In genomic region chr12:131895640-131896079, GRCh38 we compare ENCODE assay signal across 8 cellular contexts. TPM values are rescaled to one million over a fixed set of nuclear protein-coding genes. Genes with fewer than 3 reads are reported as not detected.
DNase-seq lines count a peak whose midpoint lies in the region; ATAC-seq and TF ChIP-seq lines count a peak whose summit lies in the region.

No MANE protein-coding gene starts in this region.

- H3F3A ChIP-seq in Loucy (ENCODE audit: low read depth) = no peaks in the 10 kb centered on the region; the same call in 1 of the 2 replicates

- H4K20me1 ChIP-seq in Loucy (ENCODE audit: insufficient read depth, low read length, poor library complexity, severe bottlenecking) = peaks cover 28% of the 10 kb centered on the region

- TF ChIP-seq CTCF in heart left ventricle (IDR thresholded peaks at IDR 0.05) = no peak
- TF ChIP-seq CTCF in Loucy (conservative IDR thresholded peaks at IDR 0.05; ENCODE audit: low read length) = no peak

- DNase-seq in heart left ventricle = no peak
- no peak for DNase-seq in Right ventricle myocardium inferior (ENCODE audit: missing footprints)
- DNase-seq in central memory CD8-positive, alpha-beta T cell (ENCODE audit: low spot score in 2 of 2) = no peak
- DNase-seq in naive thymus-derived CD4-positive, alpha-beta T cell = peak in 6 of 9 donors; percentile 39 to 52 (median 42)
- no peak for DNase-seq in LoVo (ENCODE audit: low spot score)
- DNase-seq in H4 (ENCODE audit: low spot score) = no peak

- H3K9me3 ChIP-seq in heart left ventricle = no peaks in the 10 kb centered on the region
- H3K9me3 ChIP-seq in Loucy (ENCODE audit: insufficient read depth, low read depth, low read length) = no peaks in the 10 kb centered on the region
- no peaks in the 10 kb centered on the region for H3K9me3 ChIP-seq in naive thymus-derived CD4-positive, alpha-beta T cell (ENCODE audit: control insufficient read depth in 2 of 3, low read length in 3 of 3)

- peak overlapping the region; percentile 96 to 100 (median 98) for H3K27ac ChIP-seq in heart left ventricle
- H3K27ac ChIP-seq in naive thymus-derived CD4-positive, alpha-beta T cell (ENCODE audit: low read depth, low read length) = peak overlapping the region; percentile 67

- no peak overlapping the region for H2AFZ ChIP-seq in Loucy (ENCODE audit: low read length)

- POLR2A ChIA-PET in naive thymus-derived CD4-positive, alpha-beta T cell (lab: Charles Lee) = interaction anchor here (1.8 kb wide), 1 partner anchor 34 kb away, joined by 7 read pairs; no protein-coding TSS in a partner anchor

- H3K4me3 Mint-ChIP-seq in central memory CD8-positive, alpha-beta T cell = peak overlapping the region; percentile 84
- H3K4me3 Mint-ChIP-seq in naive thymus-derived CD4-positive, alpha-beta T cell = peak overlapping the region; percentile 86 to 94 (median 92)

- H3K9me3 Mint-ChIP-seq in central memory CD8-positive, alpha-beta T cell = no peaks in the 10 kb centered on the region
- peaks cover 0 to 4% (median 0%) of the 10 kb centered on the region in 11 donors for H3K9me3 Mint-ChIP-seq in naive thymus-derived CD4-positive, alpha-beta T cell

- CTCF ChIA-PET in naive thymus-derived CD4-positive, alpha-beta T cell (lab: Charles Lee) = no interaction called here

- H3K27ac Mint-ChIP-seq in central memory CD8-positive, alpha-beta T cell (ENCODE audit: low read depth) = peak overlapping the region; percentile 76
- H3K27ac Mint-ChIP-seq in naive thymus-derived CD4-positive, alpha-beta T cell = peak overlapping the region; percentile 68 to 94 (median 85)

- no peaks in the 10 kb centered on the region for H3K27me3 Mint-ChIP-seq in central memory CD8-positive, alpha-beta T cell
- no peaks in the 10 kb centered on the region for H3K27me3 Mint-ChIP-seq in naive thymus-derived CD4-positive, alpha-beta T cell

- peaks cover 41% of the 10 kb centered on the region for H3K79me2 ChIP-seq in Loucy (ENCODE audit: insufficient read depth, low read length)

- TF ChIP-seq POLR2A in heart left ventricle (IDR thresholded peaks at IDR 0.05) = no peak

- H3K9ac ChIP-seq in Loucy (ENCODE audit: low read depth, low read length, poor library complexity, severe bottlenecking) = peak overlapping the region; percentile 80

- ATAC-seq in heart left ventricle (no peak), Right ventricle myocardium inferior (no peak), HG03039 (IDR thresholded peaks at IDR 0.05; ENCODE audit: unreplicated experiment) (no peak)
- peak; percentile 24 for ATAC-seq in central memory CD8-positive, alpha-beta T cell (replicated peaks; ENCODE audit: extremely low read depth, poor library complexity, severe bottlenecking)
- no peak for ATAC-seq in naive thymus-derived CD4-positive, alpha-beta T cell

- intact Hi-C loops in heart left ventricle (cut with DNase I) = loop anchor here in 6 of 10 donors (2.0 kb wide), 2 partner anchors 33 to 53 kb away; partner anchors contain the start of genes PUS1 (in 5 of the 6) and EP400 (in 1 of the 6)
- intact Hi-C loops in Right ventricle myocardium inferior (cut with DNase I) = loop anchor here (1.0 to 2.0 kb wide), 2 partner anchors 17 to 33 kb away; no protein-coding TSS in a partner anchor
- intact Hi-C loops in naive thymus-derived CD4-positive, alpha-beta T cell (cut with micrococcal nuclease) = loop anchor here (1.0 to 10.0 kb wide), 9 partner anchors 34 to 1021 kb away; partner anchors contain the start of genes RAN (in 2 of the 2), SFSWAP (in 2 of the 2) and PUS1 (in 1 of the 2)

- H3K36me3 ChIP-seq in heart left ventricle (peaks cover 0 to 29% (median 3%) of the 10 kb centered on the region in 9 donors), Loucy (ENCODE audit: insufficient read depth, low read length) (no peaks in the 10 kb centered on the region)
- no peaks in the 10 kb centered on the region for H3K36me3 ChIP-seq in naive thymus-derived CD4-positive, alpha-beta T cell (ENCODE audit: control insufficient read depth in 2 of 3, insufficient read depth in 3 of 3, low read length in 3 of 3)

- peaks cover 0 to 51% (median 29%) of the 10 kb centered on the region in 12 donors for H3K4me1 ChIP-seq in heart left ventricle
- peaks cover 18% of the 10 kb centered on the region for H3K4me1 ChIP-seq in Loucy (ENCODE audit: insufficient read depth, low read length, poor library complexity, severe bottlenecking)
- H3K4me1 ChIP-seq in naive thymus-derived CD4-positive, alpha-beta T cell (ENCODE audit: control insufficient read depth in 2 of 2, insufficient read depth in 2 of 2, low read length in 2 of 2) = peaks cover 0 to 12% of the 10 kb centered on the region in 2 donors

- H3K9me2 ChIP-seq in Loucy (replicated peaks; ENCODE audit: low read depth, low read length) = no peaks in the 10 kb centered on the region

- H3K4me2 ChIP-seq in Loucy (ENCODE audit: low read depth, low read length, poor library complexity, severe bottlenecking) = peak overlapping the region; percentile 96

- no peaks in the 10 kb centered on the region for H3K27me3 ChIP-seq in heart left ventricle
- H3K27me3 ChIP-seq in Loucy (ENCODE audit: insufficient read depth, low read length, poor library complexity, severe bottlenecking) = no peaks in the 10 kb centered on the region
- H3K27me3 ChIP-seq in naive thymus-derived CD4-positive, alpha-beta T cell (ENCODE audit: control insufficient read depth in 2 of 2, insufficient read depth in 2 of 2, low read length in 2 of 2) = no peaks in the 10 kb centered on the region

- H3K36me3 Mint-ChIP-seq in central memory CD8-positive, alpha-beta T cell (ENCODE audit: insufficient read depth) = peaks cover 6% of the 10 kb centered on the region
- H3K36me3 Mint-ChIP-seq in naive thymus-derived CD4-positive, alpha-beta T cell = no peaks in the 10 kb centered on the region

- H3K4me3 ChIP-seq in heart left ventricle = peak overlapping the region; percentile 36 to 84 (median 64)
- peak overlapping the region; percentile 91 for H3K4me3 ChIP-seq in Loucy (ENCODE audit: low read length, poor library complexity, severe bottlenecking)
- H3K4me3 ChIP-seq in naive thymus-derived CD4-positive, alpha-beta T cell (ENCODE audit: low read length) = peak overlapping the region; percentile 71

- peaks cover 29% of the 10 kb centered on the region for H3K4me1 Mint-ChIP-seq in central memory CD8-positive, alpha-beta T cell
- peaks cover 16 to 38% (median 28%) of the 10 kb centered on the region in 7 donors for H3K4me1 Mint-ChIP-seq in naive thymus-derived CD4-positive, alpha-beta T cell

- 2 to 7% (median 3%) methylated on average over 7 to 12 of the region's 12 CpGs for WGBS in heart left ventricle, 4 donors

RNA-seq across cellular contexts. Expression of gene ULK1, which starts 1.2 kb away (rescaled TPM):
- 10 to 100 TPM; 21.9 to 56.0 (median 42.4) TPM for total RNA-seq in heart left ventricle
- 10 to 100 TPM; 23.0 to 24.7 TPM for polyA plus RNA-seq in heart left ventricle
- 49.3 TPM for total RNA-seq in Right ventricle myocardium inferior
- total RNA-seq in naive thymus-derived CD4-positive, alpha-beta T cell = 100 to 1,000 TPM in 1 of 5 experiments, 10 to 100 TPM in 4; 33.9 to 109 (median 43.8) TPM
- 1 to 10 TPM in 1 of 2 donors, under 1 TPM in 1; 0.28 to 1.6 TPM for polyA plus RNA-seq in naive thymus-derived CD4-positive, alpha-beta T cell
- 1.9 and 2.5 TPM in 2 replicates for total RNA-seq in H4 (2014; rRNA removed; shearing (Covaris generic))

RNA-seq across cellular contexts. Expression of gene PUS1, which starts 33.4 kb away (rescaled TPM):
- total RNA-seq in heart left ventricle (10 to 100 TPM in 2 of 9 donors, 1 to 10 TPM in 7; 6.1 to 10.7 (median 8.1) TPM), Right ventricle myocardium inferior (9.4 TPM)
- polyA plus RNA-seq in heart left ventricle = 10 to 100 TPM in 1 of 2 donors, 1 to 10 TPM in 1; 8.8 to 13.5 TPM
- total RNA-seq in naive thymus-derived CD4-positive, alpha-beta T cell = 10 to 100 TPM; 23.4 to 54.9 (median 49.2) TPM
- polyA plus RNA-seq in naive thymus-derived CD4-positive, alpha-beta T cell = 10 to 100 TPM; 15.0 to 37.1 TPM
- total RNA-seq in H4 (2014; rRNA removed; shearing (Covaris generic)) = 6.3 and 9.0 TPM in 2 replicates

RNA-seq across cellular contexts. Expression of gene EP400, which starts 54.1 kb away (rescaled TPM):
- 10 to 100 TPM; 10.3 to 27.8 (median 18.3) TPM for total RNA-seq in heart left ventricle
- polyA plus RNA-seq in heart left ventricle = 10 to 100 TPM in 1 of 2 donors, 1 to 10 TPM in 1; 9.8 to 10.5 TPM
- 13.9 TPM for total RNA-seq in Right ventricle myocardium inferior
- 10 to 100 TPM; 62.2 to 86.8 (median 82.6) TPM for total RNA-seq in naive thymus-derived CD4-positive, alpha-beta T cell
- 1 to 10 TPM; 2.8 to 6.0 TPM for polyA plus RNA-seq in naive thymus-derived CD4-positive, alpha-beta T cell
- total RNA-seq in H4 (2014; rRNA removed; shearing (Covaris generic)) = 5.3 and 6.7 TPM in 2 replicates

Comparison
In these comparisons a context has a peak if more than half of its experiments do, and no peak if none do; other contexts are left out.
1. DNase-seq: peak in naive thymus-derived CD4-positive, alpha-beta T cell (6 of 9); none in heart left ventricle (0 of 5), Right ventricle myocardium inferior (single experiment), central memory CD8-positive, alpha-beta T cell (0 of 2), LoVo (single experiment) and H4 (single experiment).
2. Peak in every context shown above with its lines, with median percentiles within 50 percentile points of each other: H3K4me3 ChIP-seq.